In the genomic region with DNA sequence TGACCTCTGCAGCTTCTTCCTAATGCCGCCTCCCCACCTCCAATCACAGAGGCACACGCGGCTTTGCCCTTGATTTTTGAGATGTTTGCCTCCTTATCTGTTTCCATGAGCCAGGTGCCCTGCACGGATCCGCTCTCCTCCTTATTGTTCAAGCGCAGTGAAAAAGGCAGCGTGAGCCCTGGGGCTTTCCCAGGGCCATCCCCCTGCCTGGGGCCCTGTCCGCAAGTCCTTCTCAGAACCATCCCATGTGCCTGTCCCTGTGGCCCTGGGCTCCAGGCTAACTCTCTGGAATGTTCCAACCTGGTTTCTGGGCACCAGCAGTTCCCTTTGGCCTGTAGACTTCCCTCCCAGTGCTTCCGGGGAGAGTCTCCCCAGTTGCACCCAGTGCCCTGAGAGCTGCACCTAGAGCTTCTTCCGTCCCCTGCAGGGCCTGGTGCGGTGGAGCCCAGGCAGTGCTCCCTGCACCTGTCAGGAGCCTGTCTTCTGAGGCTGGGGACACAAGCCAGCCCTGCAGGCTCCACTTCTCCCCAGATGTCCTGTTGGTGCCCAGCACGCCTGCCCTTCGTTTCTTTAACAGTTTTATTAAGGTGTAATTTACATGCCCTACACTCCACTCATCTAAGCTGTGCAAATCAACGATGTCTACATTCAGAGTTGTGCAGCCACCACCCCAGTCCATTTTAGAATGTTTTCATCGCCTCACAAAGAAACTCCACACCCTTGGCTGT, we compare ENCODE assay signal across 19 cellular contexts.
A peak's percentile ranks its signal among the peaks of the same experiment; 100 is the strongest.
DNase-seq lines count a peak whose midpoint lies in the region; ATAC-seq, FAIRE-seq and TF ChIP-seq lines count a peak whose summit lies in the region.
"Had no signal": no experiment of that assay in that cellular context is flagged by ENCODE, and none has a peak within 500 bp of the region (broad histone marks: within the 10 kb centered on the region; RNA-seq: fewer than 3 reads in every experiment).

No MANE protein-coding gene starts in this region.

- no peak overlapping the region for H2AFZ ChIP-seq in GM23338
- no peak overlapping the region for H2AFZ ChIP-seq in H1 (ENCODE audit: low read length)
- no peak overlapping the region for H2AFZ ChIP-seq in neuronal stem cell (ENCODE audit: low read length)

- H2BK20ac ChIP-seq in H1 (ENCODE audit: low read length), result no peak overlapping the region

- TF ChIP-seq CTCF in GM23338 (conservative IDR thresholded peaks at IDR 0.05; ENCODE audit: low read depth in 2 of 2) (no peak), H1 (IDR thresholded peaks at IDR 0.05; ENCODE audit: control extremely low read depth in 1 of 3, insufficient read depth in 1 of 3, low read depth in 1 of 3, low read length in 3 of 3) (no peak), breast epithelium (IDR thresholded peaks at IDR 0.05) (no peak)

- H3F3A ChIP-seq in GM23338 (replicated peaks; ENCODE audit: low read depth), result no peaks in the 10 kb centered on the region

- H3K36me3 Mint-ChIP-seq in GM23338 (ENCODE audit: low read depth), result no peaks in the 10 kb centered on the region
- H3K36me3 Mint-ChIP-seq: CD14-positive monocyte; CD4-positive, alpha-beta memory T cell had no signal

- no peak for FAIRE-seq in H1 (lab: Jason Lieb, UNC)
- FAIRE-seq: H54, HepG2 had no signal

- H3K4me1 ChIP-seq in GM23338 (ENCODE audit: insufficient read depth) (no peaks in the 10 kb centered on the region), H1 (replicated peaks in 1 of 4; ENCODE audit: control insufficient read depth in 3 of 4, insufficient read depth in 4 of 4, low read length in 3 of 4) (peaks cover 0 to 14% (median under 1%) of the 10 kb centered on the region in 4 experiments; a peak in 2 of 7 replicates), neuronal stem cell (ENCODE audit: control insufficient read depth in 2 of 2, insufficient read depth in 1 of 2, low read depth in 1 of 2, low read length in 2 of 2) (peaks cover 3 to 13% of the 10 kb centered on the region in 2 donors), breast epithelium (no peaks in the 10 kb centered on the region)

- POLR2A ChIA-PET in H1 (lab: Charles Lee; ENCODE audit: partially characterized antibody), result interaction anchor here (1.0 kb wide), 1 partner anchor 146 kb away, joined by 3 read pairs; no protein-coding TSS in a partner anchor

- H2AK5ac ChIP-seq in H1 (ENCODE audit: low read depth, low read length), result no peak overlapping the region
- peak overlapping the region; percentile 27 for H2AK5ac ChIP-seq in neuronal stem cell (ENCODE audit: low read depth, low read length)

- no peak overlapping the region; a peak in 2 of 7 replicates for H3K9ac ChIP-seq in H1 (replicated peaks in 1 of 4; ENCODE audit: extremely low read depth in 1 of 4, low read depth in 3 of 4, low read length in 3 of 4)
- H3K9ac ChIP-seq in neuronal stem cell (ENCODE audit: low read depth, low read length, poor library complexity), result no peak overlapping the region
- H3K9ac ChIP-seq: BLaER1 had no signal

- peak overlapping the region; percentile 44 for H3K18ac ChIP-seq in H1 (ENCODE audit: extremely low read depth, low read length)
- peak overlapping the region; percentile 78 for H3K18ac ChIP-seq in neuronal stem cell (ENCODE audit: low read length)

- H4K91ac ChIP-seq in H1 (replicated peaks; ENCODE audit: insufficient read length, low read length) (no peak overlapping the region), neuronal stem cell (ENCODE audit: low read depth, low read length, poor library complexity) (no peak overlapping the region)

- H4K8ac ChIP-seq in H1 (ENCODE audit: extremely low read depth, insufficient read depth, low read length) (peak overlapping the region; percentile 89), neuronal stem cell (ENCODE audit: low read depth, low read length) (no peak overlapping the region)

- H4K20me1 ChIP-seq in GM23338 (replicated peaks; ENCODE audit: insufficient read depth) (no peaks in the 10 kb centered on the region), H1 (replicated peaks in 1 of 2; ENCODE audit: control insufficient read depth in 1 of 2, insufficient read depth in 2 of 2, low read length in 2 of 2) (peaks cover 0 to 3% of the 10 kb centered on the region in 2 experiments)
- H4K20me1 ChIP-seq: BLaER1 had no signal

- no peak for TF ChIP-seq POLR2A in H1 (IDR thresholded peaks at IDR 0.05; ENCODE audit: control extremely low read depth in 1 of 2, low read depth in 2 of 2, low read length in 2 of 2)
- no peak for TF ChIP-seq POLR2A in breast epithelium (IDR thresholded peaks at IDR 0.05)

- no peak overlapping the region for H2BK15ac ChIP-seq in H1 (ENCODE audit: low read length)
- H2BK15ac ChIP-seq in neuronal stem cell (ENCODE audit: low read length), result no peak overlapping the region

- H3K4ac ChIP-seq in H1 (replicated peaks; ENCODE audit: insufficient read length, low read depth, low read length) (no peak overlapping the region), neuronal stem cell (ENCODE audit: low read length) (no peak overlapping the region)

- no peak for TF ChIP-seq EP300 in H1 (IDR thresholded peaks at IDR 0.05; ENCODE audit: borderline replicate concordance in 1 of 2, low read depth in 2 of 2, low read length in 2 of 2)

- H3K9me3 ChIP-seq in H1 (ENCODE audit: insufficient read depth in 2 of 2, low read depth in 1 of 2, low read length in 1 of 2) (no peaks in the 10 kb centered on the region), neuronal stem cell (replicated peaks in 1 of 2; ENCODE audit: control insufficient read depth in 2 of 2, insufficient read depth in 1 of 2, low read depth in 1 of 2, low read length in 2 of 2) (no peaks in the 10 kb centered on the region), breast epithelium (no peaks in the 10 kb centered on the region)
- H3K9me3 ChIP-seq: BLaER1 had no signal

- H3K4me2 ChIP-seq in GM23338, result no peak overlapping the region
- H3K4me2 ChIP-seq in H1 (ENCODE audit: insufficient read depth in 1 of 2, low read depth in 2 of 2, low read length in 2 of 2), result no peak overlapping the region; a peak in 1 of 4 replicates
- H3K4me2 ChIP-seq in neuronal stem cell (ENCODE audit: insufficient read depth, low read length, poor library complexity, severe bottlenecking), result no peak overlapping the region
- H3K4me2 ChIP-seq: BLaER1 had no signal

- no peak for TF ChIP-seq RAD21 in H1 (IDR thresholded peaks at IDR 0.05 in 1 of 2, conservative IDR thresholded peaks at IDR 0.05 in 1 of 2; ENCODE audit: low read depth in 2 of 2, low read length in 2 of 2)

- intact Hi-C loops in breast epithelium (cut with DNase I; ENCODE audit: low total_unique reads), result no loop called here

- H3K27me3 Mint-ChIP-seq in GM23338 (ENCODE audit: insufficient read depth, low read depth, poor library complexity), result peaks cover 18% of the 10 kb centered on the region
- H3K27me3 Mint-ChIP-seq: IgD-negative memory B cell had no signal

- H3K27me3 ChIP-seq in GM23338 (ENCODE audit: insufficient read depth), result peaks cover 4% of the 10 kb centered on the region; the same call in 1 of the 2 replicates
- peaks cover 0 to 11% (median 5%) of the 10 kb centered on the region in 4 experiments; a peak in 4 of 7 replicates for H3K27me3 ChIP-seq in H1 (replicated peaks in 1 of 4; ENCODE audit: control insufficient read depth in 3 of 4, extremely low read depth in 1 of 4, insufficient read depth in 3 of 4, low read length in 3 of 4)
- no peaks in the 10 kb centered on the region for H3K27me3 ChIP-seq in neuronal stem cell (ENCODE audit: control insufficient read depth in 3 of 3, insufficient read depth in 3 of 3, low read depth in 1 of 3, low read length in 3 of 3)
- peaks cover 0 to 22% of the 10 kb centered on the region in 2 donors for H3K27me3 ChIP-seq in breast epithelium
- H3K27me3 ChIP-seq: BLaER1 had no signal

- H3K4me1 Mint-ChIP-seq in GM23338, result peaks cover 14% of the 10 kb centered on the region
- H3K4me1 Mint-ChIP-seq: CD14-positive monocyte; CD4-positive, alpha-beta memory T cell; IgD-negative memory B cell had no signal

- ATAC-seq in GM23338 (peak; percentile 55), HG03354 (IDR thresholded peaks at IDR 0.05; ENCODE audit: poor library complexity, severe bottlenecking, unreplicated experiment) (no peak)
- ATAC-seq: HCT116 had no signal

- no peak overlapping the region for H3K27ac Mint-ChIP-seq in GM23338
- H3K27ac Mint-ChIP-seq: CD14-positive monocyte; CD4-positive, alpha-beta memory T cell; HFFc6; IgD-negative memory B cell had no signal

- DNase-seq in GM23338 (ENCODE audit: low spot score) (no peak), H1 (ENCODE audit: low read depth in 1 of 2, low spot score in 2 of 2) (no peak), neuronal stem cell (ENCODE audit: low spot score) (no peak), GM19240 (ENCODE audit: insufficient read length, low spot score) (no peak), breast epithelium (ENCODE audit: low spot score in 2 of 2) (no peak)
- no peak for DNase-seq in activated CD8-positive, alpha-beta memory T cell treated with anti-CD3 and anti-CD28 coated beads, Interleukin-2, amount 50 U/mL, for 48 hours
- DNase-seq: 8988T; CD4-positive, alpha-beta memory T cell; DMS153; DMS79; GF-D8; HFFc6 had no signal

- 0 out of 2 replicates have a peak overlapping the region, but pooled peaks have one; percentile 60 for H2BK12ac ChIP-seq in H1 (ENCODE audit: low read depth, low read length)
- peak overlapping the region; percentile 4 for H2BK12ac ChIP-seq in neuronal stem cell (ENCODE audit: low read length)

- H4K5ac ChIP-seq in H1 (ENCODE audit: insufficient read length, low read depth, low read length), result no peak overlapping the region

- no peak overlapping the region for H3K27ac ChIP-seq in GM23338 (ENCODE audit: low read depth)
- no peak overlapping the region for H3K27ac ChIP-seq in H1 (ENCODE audit: low read depth, low read length)
- no peak overlapping the region for H3K27ac ChIP-seq in neuronal stem cell (replicated peaks; ENCODE audit: low read length)
- no peak overlapping the region for H3K27ac ChIP-seq in breast epithelium
- H3K27ac ChIP-seq: BLaER1 had no signal

- no peak overlapping the region for H3K4me3 Mint-ChIP-seq in GM23338
- H3K4me3 Mint-ChIP-seq: CD14-positive monocyte, HFFc6, IgD-negative memory B cell had no signal

- no peak overlapping the region for H3K4me3 ChIP-seq in GM23338
- H3K4me3 ChIP-seq in H1 (ENCODE audit: extremely low read depth in 1 of 4, insufficient read depth in 2 of 4, low read depth in 3 of 4, low read length in 4 of 4), result no peak overlapping the region
- H3K4me3 ChIP-seq in neuronal stem cell (ENCODE audit: low read length in 2 of 2), result no peak overlapping the region
- H3K4me3 ChIP-seq in breast epithelium, result no peak overlapping the region
- H3K4me3 ChIP-seq: BLaER1 had no signal

- H3K14ac ChIP-seq in H1 (ENCODE audit: insufficient read length) (no peak overlapping the region), neuronal stem cell (ENCODE audit: low read length) (no peak overlapping the region)

- H3K23me2 ChIP-seq in H1 (ENCODE audit: low read depth, low read length), result peaks cover 6% of the 10 kb centered on the region; the same call in 1 of the 2 replicates

- CTCF ChIA-PET in H1 (lab: Charles Lee; ENCODE audit: partially characterized antibody), result no interaction called here

- H3K23ac ChIP-seq in H1 (ENCODE audit: insufficient read length), result no peak overlapping the region
- H3K23ac ChIP-seq in neuronal stem cell (ENCODE audit: low read depth, low read length, poor library complexity), result no peak overlapping the region

- WGBS in H1 (ENCODE audit: extremely low coverage in 1 of 2, insufficient coverage in 1 of 2, insufficient read length in 1 of 2, insufficient replicate concordance in 2 of 2, low coverage in 1 of 2, low lambda C conversion rate in 2 of 2, missing lambda C conversion rate in 1 of 2), 2 experiments, result 80% methylated on average over 15 of the region's 15 CpGs; no CpG with 5 or more reads in 1 of the 2 experiments
- no CpG with 5 or more reads among the region's 15 CpGs for WGBS in neuronal stem cell (ENCODE audit: extremely low coverage in 2 of 2, insufficient read length in 2 of 2, insufficient replicate concordance in 1 of 2), 2 donors

- H3K36me3 ChIP-seq in GM23338 (ENCODE audit: insufficient read depth) (no peaks in the 10 kb centered on the region), H1 (ENCODE audit: control insufficient read depth in 2 of 4, insufficient read depth in 4 of 4, low read length in 3 of 4) (no peaks in the 10 kb centered on the region), neuronal stem cell (replicated peaks in 1 of 2; ENCODE audit: control insufficient read depth in 2 of 2, insufficient read depth in 2 of 2, low read length in 2 of 2) (no peaks in the 10 kb centered on the region), breast epithelium (no peaks in the 10 kb centered on the region)
- H3K36me3 ChIP-seq: BLaER1 had no signal

- no peak overlapping the region for H2BK120ac ChIP-seq in H1 (replicated peaks; ENCODE audit: low read depth, low read length)
- H2BK120ac ChIP-seq in neuronal stem cell (ENCODE audit: low read depth, low read length), result no peak overlapping the region

- no peaks in the 10 kb centered on the region for H3K79me2 ChIP-seq in GM23338 (replicated peaks; ENCODE audit: insufficient read depth)
- no peaks in the 10 kb centered on the region for H3K79me2 ChIP-seq in H1 (ENCODE audit: control insufficient read depth in 1 of 2, insufficient read depth in 2 of 2, low read length in 2 of 2)

- no peaks in the 10 kb centered on the region; the same call in 2 of the 3 replicates for H3K9me3 Mint-ChIP-seq in GM23338
- H3K9me3 Mint-ChIP-seq: HFFc6 had no signal

- H3K9me2 ChIP-seq in GM23338 (ENCODE audit: insufficient read depth), result peaks cover 5% of the 10 kb centered on the region; the same call in 1 of the 2 replicates

- H2BK5ac ChIP-seq in H1 (ENCODE audit: low read depth, low read length) (no peak overlapping the region), neuronal stem cell (ENCODE audit: low read length) (no peak overlapping the region)

- H3K56ac ChIP-seq in H1 (replicated peaks; ENCODE audit: insufficient read length, low read depth, low read length), result no peak overlapping the region

- H3K79me1 ChIP-seq in H1 (ENCODE audit: low read depth, low read length) (no peaks in the 10 kb centered on the region), neuronal stem cell (ENCODE audit: low read depth, low read length) (peaks cover 2% of the 10 kb centered on the region)
